Comparison of ENCODE assay signal across 27 cellular contexts in the genomic region with DNA sequence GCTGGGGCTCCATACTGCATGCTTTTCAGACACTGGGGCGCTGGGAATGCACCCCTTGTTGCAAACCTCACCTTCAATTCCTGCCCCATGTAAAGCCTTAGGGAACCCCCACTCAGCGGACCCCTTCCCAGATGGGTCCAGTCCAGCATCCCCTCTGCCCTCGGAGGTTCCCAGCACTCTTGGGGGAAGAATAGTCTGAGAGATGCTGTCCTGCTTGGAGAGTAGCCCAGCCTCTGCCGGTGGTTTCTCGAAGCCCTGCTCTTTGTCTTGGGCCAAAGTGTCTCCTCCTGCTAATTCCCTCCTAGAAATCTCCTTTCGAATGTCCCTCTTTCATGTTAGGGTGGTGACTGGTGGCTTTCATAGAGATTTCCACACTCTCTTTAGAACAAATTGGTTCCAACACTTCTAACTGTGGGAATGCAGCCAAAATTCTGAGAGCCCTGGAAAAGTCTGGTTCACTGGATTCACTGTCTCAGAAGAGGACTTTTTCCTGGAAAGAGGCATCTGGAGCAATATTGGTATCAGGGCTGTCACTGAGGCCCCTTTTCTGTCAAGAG. TPM values are rescaled to one million over a fixed set of nuclear protein-coding genes. Genes with fewer than 3 reads are reported as not detected.
DNase-seq lines count a peak whose midpoint lies in the region; ATAC-seq and TF ChIP-seq lines count a peak whose summit lies in the region.
"Had no signal": no experiment of that assay in that cellular context is flagged by ENCODE, and none has a peak within 500 bp of the region (broad histone marks: within the 10 kb centered on the region; RNA-seq: fewer than 3 reads in every experiment).

No MANE protein-coding gene starts in this region.

- H3K36me3 ChIP-seq in PC-9 (ENCODE audit: low read depth) (peaks cover 18% of the 10 kb centered on the region), sigmoid colon (no peaks in the 10 kb centered on the region), ascending aorta (no peaks in the 10 kb centered on the region)
- H3K36me3 ChIP-seq: BLaER1 treated with 17β-estradiol and CSF1 and Interleukin-3, amounts not matched to agents 10 nM and 100 nM; brain microvascular endothelial cell; left lung; neutrophil; right lobe of liver; transverse colon had no signal

- DNase-seq in NCI-H1694 (lab: John Stamatoyannopoulos, UW) = peak; percentile 34
- DNase-seq in PC-9 = peak in 1 of 2 experiments; percentile 50
- DNase-seq in epithelial cell of prostate (ENCODE audit: low read depth, low spot score) = no peak
- DNase-seq in sigmoid colon = peak; percentile 20
- DNase-seq in ascending aorta (ENCODE audit: low spot score in 2 of 2) = no peak
- no peak for DNase-seq in SHP77 treated with DMSO at 0.1 percent for 48 hours (lab: John Stamatoyannopoulos, UW)
- DNase-seq: activated CD4-positive, alpha-beta T cell treated with anti-CD3 and anti-CD28 coated beads, Interleukin-2, amount 50 U/mL, for 48 hours; activated CD4-positive, CD25-positive, alpha-beta regulatory T cell treated with anti-CD3 and anti-CD28 coated beads, Interleukin-2, amount 50 U/mL, for 72 hours; activated CD8-positive, alpha-beta memory T cell treated with anti-CD3 and anti-CD28 coated beads, Interleukin-2, amount 50 U/mL, for 4 hours; activated naive CD4-positive, alpha-beta T cell treated with anti-CD3 and anti-CD28 coated beads, Interleukin-2, amount 50 U/mL, for 16 hours; brain microvascular endothelial cell; DMS53; effector CD4-positive, alpha-beta T cell; HCEC 1CT; immature natural killer cell; Karpas-422; left lung; NCI-H446 treated with DMSO at 0.1 percent for 48 hours; NCI-H774; right lobe of liver; stimulated activated CD4-positive, alpha-beta T cell treated with anti-CD3 and anti-CD28 coated beads, Interleukin-4, amount 100 ng/mL, for 4 hours; T-helper 17 cell; transverse colon had no signal

- peaks cover 65% of the 10 kb centered on the region for H3F3A ChIP-seq in PC-9 (ENCODE audit: insufficient read depth, low read depth)

- no peak for ATAC-seq in GM19023 (IDR thresholded peaks at IDR 0.05; ENCODE audit: unreplicated experiment)
- ATAC-seq: left lung, right lobe of liver, SK-N-SH treated with all-trans-retinoic acid at 6 μM for 48 hours, T-helper 17 cell had no signal

- intact Hi-C loops in PC-9 (cut with micrococcal nuclease; ENCODE audit: unreplicated experiment) (no loop called here), sigmoid colon (cut with DNase I) (no loop called here), ascending aorta (cut with DNase I) (no loop called here)

- WGBS in sigmoid colon, 2 donors = 60 to 65% methylated on average over 6 of the region's 6 CpGs

- no peaks in the 10 kb centered on the region for H3K9me2 ChIP-seq in PC-9 (ENCODE audit: insufficient read depth)

- H3K4me1 ChIP-seq in PC-9 (replicated peaks; ENCODE audit: insufficient read depth) (peaks cover 72% of the 10 kb centered on the region), sigmoid colon (peaks cover 0 to 3% (median 0%) of the 10 kb centered on the region in 4 donors), ascending aorta (no peaks in the 10 kb centered on the region)
- H3K4me1 ChIP-seq: BLaER1 treated with 17β-estradiol and CSF1 and Interleukin-3, amounts not matched to agents 10 nM and 100 nM; left lung; right lobe of liver had no signal

- H3K27me3 ChIP-seq in PC-9 (ENCODE audit: insufficient read depth, low read depth) (no peaks in the 10 kb centered on the region), sigmoid colon (no peaks in the 10 kb centered on the region), ascending aorta (no peaks in the 10 kb centered on the region)
- H3K27me3 ChIP-seq: BLaER1 treated with 17β-estradiol and CSF1 and Interleukin-3, amounts not matched to agents 10 nM and 100 nM; right lobe of liver had no signal

- TF ChIP-seq POLR2A in sigmoid colon (IDR thresholded peaks at IDR 0.05) = no peak

- peak overlapping the region; percentile 31; the same call in 1 of the 2 replicates for H3K4me3 ChIP-seq in PC-9
- H3K4me3 ChIP-seq in sigmoid colon = no peak overlapping the region
- no peak overlapping the region for H3K4me3 ChIP-seq in ascending aorta
- H3K4me3 ChIP-seq: BLaER1 treated with 17β-estradiol and CSF1 and Interleukin-3, amounts not matched to agents 10 nM and 100 nM; left lung; right lobe of liver; transverse colon had no signal

- no peak overlapping the region for H2AFZ ChIP-seq in PC-9

- POLR2A ChIA-PET in PC-9 (lab: Charles Lee; ENCODE audit: unreplicated experiment) = interaction anchor here (0.6 to 1.2 kb wide), 10 partner anchors 18 to 500 kb away, joined by 3 to 8 read pairs (median 4); no protein-coding TSS in a partner anchor

- H3K79me2 ChIP-seq in PC-9 (ENCODE audit: low read depth) = peaks cover 17% of the 10 kb centered on the region; the same call in 1 of the 2 replicates

- H3K4me2 ChIP-seq in PC-9 = peak overlapping the region; percentile 71
- H3K4me2 ChIP-seq: BLaER1 treated with 17β-estradiol and CSF1 and Interleukin-3, amounts not matched to agents 10 nM and 100 nM had no signal

- H3K9me3 ChIP-seq in PC-9 (ENCODE audit: insufficient read depth, low read depth) (peaks cover 31% of the 10 kb centered on the region), sigmoid colon (no peaks in the 10 kb centered on the region), ascending aorta (no peaks in the 10 kb centered on the region)
- H3K9me3 ChIP-seq: neutrophil, right lobe of liver, transverse colon had no signal

- H3K27ac ChIP-seq in PC-9 (peak overlapping the region; percentile 95), epithelial cell of prostate (peak overlapping the region; percentile 68), sigmoid colon (no peak overlapping the region), ascending aorta (no peak overlapping the region)
- H3K27ac ChIP-seq: BLaER1 treated with 17β-estradiol and CSF1 and Interleukin-3, amounts not matched to agents 10 nM and 100 nM; brain microvascular endothelial cell; left lung; neutrophil; right lobe of liver; transverse colon had no signal

- CTCF ChIA-PET in PC-9 (lab: Charles Lee) = interaction anchor here (0.6 to 1.0 kb wide), 3 partner anchors 24 to 485 kb away, joined by 3 to 4 read pairs (median 3); no protein-coding TSS in a partner anchor

- no peaks in the 10 kb centered on the region for H4K20me1 ChIP-seq in PC-9 (ENCODE audit: insufficient read depth)
- H4K20me1 ChIP-seq: BLaER1 treated with 17β-estradiol and CSF1 and Interleukin-3, amounts not matched to agents 10 nM and 100 nM had no signal

- no peak for TF ChIP-seq EP300 in sigmoid colon (IDR thresholded peaks at IDR 0.05)

- TF ChIP-seq CTCF in PC-9 (conservative IDR thresholded peaks at IDR 0.05) (no peak), sigmoid colon (IDR thresholded peaks at IDR 0.05) (no peak), ascending aorta (IDR thresholded peaks at IDR 0.05) (no peak)

- BruUV-seq in PC-9 (replicated peaks; lab: Mats Ljungman, UMichigan) = TSS peak; percentile 85

RNA-seq across cellular contexts. Expression of gene SULF2, which starts 24.9 kb away (rescaled TPM):
- 439 and 495 TPM in 2 replicates for total RNA-seq in PC-9 (2021)
- 10 to 100 TPM; 14.6 to 63.4 (median 35.7) TPM for total RNA-seq in sigmoid colon
- 10 to 100 TPM; 18.0 to 70.1 (median 22.2) TPM for polyA plus RNA-seq in sigmoid colon
- total RNA-seq in ascending aorta = 194 TPM

Comparison
In these comparisons a context has a peak if more than half of its experiments do, and no peak if none do; other contexts are left out.
1. DNase-seq: peak in NCI-H1694 (single experiment) and sigmoid colon (single experiment); none in epithelial cell of prostate (single experiment), ascending aorta (0 of 2) and SHP77 treated with DMSO at 0.1 percent for 48 hours (single experiment).
2. H3K27ac ChIP-seq: peak in PC-9 (single experiment) and epithelial cell of prostate (single experiment); none in sigmoid colon (0 of 4) and ascending aorta (0 of 2).